ENCODE assay signal across 24 cellular contexts in the genomic region with DNA sequence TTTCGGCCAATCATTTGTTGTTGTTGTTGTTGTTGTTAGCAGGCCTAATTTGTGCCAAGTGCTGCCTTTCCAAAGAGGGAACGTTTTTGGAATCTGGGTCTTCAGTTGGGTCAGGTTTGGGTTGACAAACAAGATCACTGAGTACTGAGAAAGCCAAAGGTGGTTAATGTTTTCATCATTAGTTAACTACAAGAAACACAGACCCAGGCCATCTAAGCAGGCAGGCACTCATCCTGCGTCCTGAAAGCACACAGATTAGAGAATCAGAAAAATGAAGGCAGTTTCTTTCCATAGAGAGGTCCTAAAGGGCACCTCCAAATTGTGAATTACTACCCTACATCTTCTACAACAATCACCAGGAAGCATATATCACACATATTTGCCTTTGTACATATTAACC. TPM values are rescaled to one million over a fixed set of nuclear protein-coding genes. Genes with fewer than 3 reads are reported as not detected.
DNase-seq lines count a peak whose midpoint lies in the region; ATAC-seq and TF ChIP-seq lines count a peak whose summit lies in the region.
"Had no signal": no experiment of that assay in that cellular context is flagged by ENCODE, and none has a peak within 500 bp of the region (broad histone marks: within the 10 kb centered on the region; RNA-seq: fewer than 3 reads in every experiment).

No MANE protein-coding gene starts in this region.

- H3K27me3 ChIP-seq in dorsolateral prefrontal cortex (no peaks in the 10 kb centered on the region), thymus (ENCODE audit: control insufficient read depth, insufficient read depth) (no peaks in the 10 kb centered on the region)
- H3K27me3 ChIP-seq: ascending aorta, right lobe of liver, testis, vagina had no signal

- no peak for TF ChIP-seq CTCF in dorsolateral prefrontal cortex (IDR thresholded peaks at IDR 0.05 in 54 of 56, conservative IDR thresholded peaks at IDR 0.05 in 2 of 56; ENCODE audit: low read depth in 1 of 56, partially characterized antibody in 56 of 56)

- intact Hi-C loops in dorsolateral prefrontal cortex (cut with DNase I) = no loop called here

- H3K27ac ChIP-seq in dorsolateral prefrontal cortex (peak overlapping the region; percentile 11 to 96 (median 86)), thymus (ENCODE audit: low read depth) (peak overlapping the region; percentile 73)
- H3K27ac ChIP-seq: ascending aorta, HL-60, right lobe of liver, testis had no signal

- no peak overlapping the region for H3K4me3 ChIP-seq in dorsolateral prefrontal cortex
- no peak overlapping the region for H3K4me3 ChIP-seq in thymus (ENCODE audit: low read length)
- H3K4me3 ChIP-seq: ascending aorta, HAP-1, right lobe of liver, testis, vagina had no signal

- H3K36me3 Mint-ChIP-seq in activated naive CD4-positive, alpha-beta T cell treated with anti-CD3 and anti-CD28 coated beads, Interleukin-2, amount 50 U/mL, for 24 hours = peaks cover 41% of the 10 kb centered on the region
- peaks cover 65% of the 10 kb centered on the region for H3K36me3 Mint-ChIP-seq in activated CD8-positive, alpha-beta T cell treated with anti-CD3 and anti-CD28 coated beads, Interleukin-2, amount 10 ng/mL, durations not matched to agents 7 days and 5 days (ENCODE audit: low read depth)

- H3K9me3 ChIP-seq in thymus (ENCODE audit: control insufficient read depth) = no peaks in the 10 kb centered on the region
- H3K9me3 ChIP-seq: ascending aorta, HAP-1, right lobe of liver, testis, vagina had no signal

- H3K4me1 Mint-ChIP-seq in activated naive CD4-positive, alpha-beta T cell treated with anti-CD3 and anti-CD28 coated beads, Interleukin-2, amount 50 U/mL, for 24 hours = peaks cover 95% of the 10 kb centered on the region
- H3K4me1 Mint-ChIP-seq in activated CD8-positive, alpha-beta T cell treated with anti-CD3 and anti-CD28 coated beads, Interleukin-2, amount 10 ng/mL, durations not matched to agents 7 days and 5 days (ENCODE audit: low read depth) = peaks cover 96% of the 10 kb centered on the region
- H3K4me1 Mint-ChIP-seq: neural crest cell had no signal

- H3K4me1 ChIP-seq in thymus (ENCODE audit: control insufficient read depth, insufficient read depth, low read length) = peaks cover 4% of the 10 kb centered on the region
- H3K4me1 ChIP-seq: ascending aorta, HAP-1, right lobe of liver, testis, vagina had no signal

- ATAC-seq in activated CD8-positive, alpha-beta T cell treated with anti-CD3 and anti-CD28 coated beads, Interleukin-2, amount 10 ng/mL, durations not matched to agents 7 days and 5 days = no peak
- ATAC-seq: right lobe of liver had no signal

- peak overlapping the region; percentile 97 for H3K27ac Mint-ChIP-seq in activated naive CD4-positive, alpha-beta T cell treated with anti-CD3 and anti-CD28 coated beads, Interleukin-2, amount 50 U/mL, for 24 hours
- H3K27ac Mint-ChIP-seq in activated CD8-positive, alpha-beta T cell treated with anti-CD3 and anti-CD28 coated beads, Interleukin-2, amount 10 ng/mL, durations not matched to agents 7 days and 5 days = peak overlapping the region; percentile 87
- H3K27ac Mint-ChIP-seq: CD14-positive monocyte had no signal

- CTCF ChIA-PET in activated CD8-positive, alpha-beta T cell treated with anti-CD3 and anti-CD28 coated beads, Interleukin-2, amount 10 ng/mL, durations not matched to agents 7 days and 5 days (lab: Charles Lee) = interaction anchor here (0.8 to 1.3 kb wide), 4 partner anchors 12 to 104 kb away, joined by 3 to 6 read pairs (median 4); no protein-coding TSS in a partner anchor

- H3K36me3 ChIP-seq in thymus (ENCODE audit: control insufficient read depth, insufficient read depth) = no peaks in the 10 kb centered on the region
- H3K36me3 ChIP-seq: ascending aorta, HAP-1, right lobe of liver, vagina had no signal

- DNase-seq in activated naive CD4-positive, alpha-beta T cell treated with anti-CD3 and anti-CD28 coated beads, Interleukin-2, amount 50 U/mL, for 16 hours = no peak
- no peak for DNase-seq in activated CD8-positive, alpha-beta T cell treated with anti-CD3 and anti-CD28 coated beads, Interleukin-2, amount 10 ng/mL, durations not matched to agents 7 days and 5 days
- DNase-seq in dorsolateral prefrontal cortex = no peak
- DNase-seq in NK-92 treated with Interleukin-12 subunit alpha and Interleukin-12 subunit beta, amount 100 ng/mL, for 24 hours (lab: John Stamatoyannopoulos, UW) = no peak
- DNase-seq in islet precursor cell = no peak
- DNase-seq: DMS153, foreskin melanocyte, NCI-H1092, NCI-H2029, NCI-H226, NCI-H774, posterior cingulate gyrus, right lobe of liver, Right ventricle myocardium superior, testis had no signal

- 91% methylated on average over 3 of the region's 3 CpGs for WGBS in thymus

- POLR2A ChIA-PET in activated CD8-positive, alpha-beta T cell treated with anti-CD3 and anti-CD28 coated beads, Interleukin-2, amount 10 ng/mL, durations not matched to agents 7 days and 5 days (lab: Charles Lee) = interaction anchor here (1.2 to 1.8 kb wide), 2 partner anchors 12 to 16 kb away, joined by 3 to 6 read pairs; no protein-coding TSS in a partner anchor

- H3K9me3 Mint-ChIP-seq in activated naive CD4-positive, alpha-beta T cell treated with anti-CD3 and anti-CD28 coated beads, Interleukin-2, amount 50 U/mL, for 24 hours = no peaks in the 10 kb centered on the region
- peaks cover 15% of the 10 kb centered on the region for H3K9me3 Mint-ChIP-seq in activated CD8-positive, alpha-beta T cell treated with anti-CD3 and anti-CD28 coated beads, Interleukin-2, amount 10 ng/mL, durations not matched to agents 7 days and 5 days (ENCODE audit: insufficient read depth)
- H3K9me3 Mint-ChIP-seq: CD14-positive monocyte, neural crest cell had no signal

- H3K4me3 Mint-ChIP-seq in activated naive CD4-positive, alpha-beta T cell treated with anti-CD3 and anti-CD28 coated beads, Interleukin-2, amount 50 U/mL, for 24 hours = peak overlapping the region; percentile 83
- H3K4me3 Mint-ChIP-seq in activated CD8-positive, alpha-beta T cell treated with anti-CD3 and anti-CD28 coated beads, Interleukin-2, amount 10 ng/mL, durations not matched to agents 7 days and 5 days = peak overlapping the region; percentile 30
- H3K4me3 Mint-ChIP-seq: CD14-positive monocyte, neural crest cell had no signal

- no peaks in the 10 kb centered on the region for H3K27me3 Mint-ChIP-seq in activated naive CD4-positive, alpha-beta T cell treated with anti-CD3 and anti-CD28 coated beads, Interleukin-2, amount 50 U/mL, for 24 hours
- no peaks in the 10 kb centered on the region for H3K27me3 Mint-ChIP-seq in activated CD8-positive, alpha-beta T cell treated with anti-CD3 and anti-CD28 coated beads, Interleukin-2, amount 10 ng/mL, durations not matched to agents 7 days and 5 days (ENCODE audit: low read depth)

RNA-seq across cellular contexts. Expression of gene SIRPG, which starts 15.1 kb away (rescaled TPM):
- total RNA-seq in activated CD8-positive, alpha-beta T cell treated with anti-CD3 and anti-CD28 coated beads, Interleukin-2, amount 10 ng/mL, durations not matched to agents 7 days and 5 days = 100 to 1,000 TPM; 112 to 123 TPM
- 1 to 10 TPM in 10 of 120 experiments, under 1 TPM in 29, not detected in 81; 0.32 to 2.1 (median 0.69) TPM for total RNA-seq in dorsolateral prefrontal cortex
- 51.0 TPM for polyA plus RNA-seq in thymus
- total RNA-seq: ascending aorta, G401, neural crest cell, Right ventricle myocardium superior, vagina had no signal

RNA-seq across cellular contexts. Expression of gene SIRPB1, which starts 52.9 kb away (rescaled TPM):
- total RNA-seq in activated CD8-positive, alpha-beta T cell treated with anti-CD3 and anti-CD28 coated beads, Interleukin-2, amount 10 ng/mL, durations not matched to agents 7 days and 5 days = 1 to 10 TPM; 1.3 to 1.5 TPM
- total RNA-seq in dorsolateral prefrontal cortex = 10 to 100 TPM in 70 of 120 experiments, 1 to 10 TPM in 23, under 1 TPM in 21, not detected in 6; 0.30 to 80.1 (median 26.2) TPM
- 1.2 TPM for polyA plus RNA-seq in thymus

Comparison
In these comparisons a context has a peak if more than half of its experiments do, and no peak if none do; other contexts are left out.
1. RNA of gene SIRPG, which starts 15.1 kb away (total RNA-seq): 112 to 123 TPM in activated CD8-positive, alpha-beta T cell treated with anti-CD3 and anti-CD28 coated beads, Interleukin-2, amount 10 ng/mL, durations not matched to agents 7 days and 5 days; 0.32 to 2.1 TPM in dorsolateral prefrontal cortex; every median in the first group is over 10 times any median in the second.